Comparison of ENCODE assay signal across 19 cellular contexts in genomic region chr13:76225815-76226489, GRCh38.
DNase-seq lines count a peak whose midpoint lies in the region; ATAC-seq and TF ChIP-seq lines count a peak whose summit lies in the region.
"Had no signal": no experiment of that assay in that cellular context is flagged by ENCODE, and none has a peak within 500 bp of the region (broad histone marks: within the 10 kb centered on the region; RNA-seq: fewer than 3 reads in every experiment).

No MANE protein-coding gene starts in this region.

- H3K4me1 Mint-ChIP-seq in nephron progenitor cell: peaks cover 6% of the 10 kb centered on the region

- no peak for TF ChIP-seq CTCF in AG04450 (IDR thresholded peaks at IDR 0.05; ENCODE audit: low read depth, low read length)
- no peak for TF ChIP-seq CTCF in nephron progenitor cell (IDR thresholded peaks at IDR 0.05)
- TF ChIP-seq CTCF in GM20000 (IDR thresholded peaks at IDR 0.05; ENCODE audit: extremely low read depth, missing control alignments): no peak

- H3K4me3 Mint-ChIP-seq in nephron progenitor cell: no peak overlapping the region
- H3K4me3 Mint-ChIP-seq: activated naive CD8-positive, alpha-beta T cell had no signal

- H3K9me3 ChIP-seq in AG04450 (ENCODE audit: control insufficient read depth, insufficient read depth, low read length): no peaks in the 10 kb centered on the region
- H3K9me3 ChIP-seq: uterus had no signal

- H3K27ac Mint-ChIP-seq in nephron progenitor cell: no peak overlapping the region
- H3K27ac Mint-ChIP-seq: activated naive CD8-positive, alpha-beta T cell had no signal

- H3K27me3 ChIP-seq in AG04450 (ENCODE audit: control insufficient read depth, insufficient read depth, low read length): no peaks in the 10 kb centered on the region
- H3K27me3 ChIP-seq: uterus had no signal

- POLR2A ChIA-PET in AG04450 (lab: Yijun Ruan, JAX): no interaction called here

- H3K4me3 ChIP-seq in AG04450 (ENCODE audit: low read depth, low read length): no peak overlapping the region
- H3K4me3 ChIP-seq: coronary artery, GM12878, SK-N-MC, uterus had no signal

- H3K27me3 Mint-ChIP-seq in nephron progenitor cell (ENCODE audit: low read depth, poor library complexity): no peaks in the 10 kb centered on the region

- CTCF ChIA-PET in AG04450 (lab: Charles Lee): no interaction called here

- no peak for ATAC-seq in HG03521 (IDR thresholded peaks at IDR 0.05; ENCODE audit: unreplicated experiment)
- ATAC-seq in GM18511 (IDR thresholded peaks at IDR 0.05; ENCODE audit: unreplicated experiment): no peak
- ATAC-seq: GM12878 had no signal

- DNase-seq in AG04450 (ENCODE audit: low read depth, low spot score) (peak; percentile 38), NCI-H510A treated with DMSO at 0.1 percent for 48 hours (lab: John Stamatoyannopoulos, UW) (peak; percentile 8), fibroblast of the conjunctiva (ENCODE audit: low read depth) (peak; percentile 13), nephron progenitor cell (peak; percentile 11), GM20000 (ENCODE audit: low spot score) (no peak), NCI-H2171 (lab: John Stamatoyannopoulos, UW) (no peak)
- DNase-seq: DMS79 treated with DMSO at 0.1 percent for 48 hours; foreskin melanocyte; NCI-H1092; NCI-H774; stimulated activated CD4-positive, alpha-beta T cell treated with anti-CD3 and anti-CD28 coated beads, Interleukin-15, amount 100 ng/mL, for 24 hours; uterus had no signal

- no peak overlapping the region for H3K27ac ChIP-seq in AG04450 (ENCODE audit: low read depth, low read length)
- H3K27ac ChIP-seq: coronary artery, SK-N-MC, uterus, VCaP had no signal

- H3K9me3 Mint-ChIP-seq in nephron progenitor cell: no peaks in the 10 kb centered on the region

- H3K36me3 Mint-ChIP-seq in nephron progenitor cell (ENCODE audit: low read depth): no peaks in the 10 kb centered on the region
- H3K36me3 Mint-ChIP-seq: activated naive CD8-positive, alpha-beta T cell had no signal

Comparison
In these comparisons a context has a peak if more than half of its experiments do, and no peak if none do; other contexts are left out.
1. DNase-seq: peak in AG04450 (single experiment), NCI-H510A treated with DMSO at 0.1 percent for 48 hours (single experiment), fibroblast of the conjunctiva (single experiment) and nephron progenitor cell (single experiment); none in GM20000 (single experiment) and NCI-H2171 (single experiment).